8 cellular contexts compared by ENCODE assay signal in the genomic region with DNA sequence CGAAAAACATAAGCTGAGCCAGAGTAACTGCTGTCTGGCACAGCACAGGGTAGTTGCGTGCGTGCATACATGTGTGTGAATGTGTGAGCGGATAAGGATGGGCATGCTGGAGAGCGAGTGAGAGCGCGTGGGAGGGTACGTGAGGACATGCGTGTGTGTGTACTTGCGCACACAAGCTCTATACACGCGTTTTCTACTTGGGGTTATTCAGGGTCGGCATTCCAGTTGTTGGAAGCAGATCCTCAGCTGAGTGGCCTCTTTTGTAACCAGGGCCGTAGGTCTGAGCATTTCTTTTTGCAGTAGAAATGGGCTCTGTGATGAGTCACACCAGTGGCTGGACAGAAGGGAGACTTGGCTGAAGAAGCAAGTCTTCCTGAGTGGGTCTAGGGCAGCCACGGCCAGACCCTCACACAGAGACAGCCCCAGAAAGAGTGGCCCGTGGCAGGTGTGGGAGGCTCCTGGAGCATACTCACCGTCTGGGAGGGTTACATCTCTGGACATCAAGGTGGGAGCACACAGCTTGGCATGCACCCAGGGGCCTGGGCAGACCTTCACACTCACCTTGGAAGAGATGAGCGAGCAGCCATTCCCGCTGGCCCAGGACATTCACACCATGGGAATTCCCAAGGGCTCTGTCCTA.
DNase-seq lines count a peak whose midpoint lies in the region; ATAC-seq and TF ChIP-seq lines count a peak whose summit lies in the region.

No MANE protein-coding gene starts in this region.

- no peaks in the 10 kb centered on the region for H3K9me2 ChIP-seq in OCI-LY7 (ENCODE audit: insufficient read depth, low read length)

- DNase-seq in AG10803 (ENCODE audit: low read depth) = peak; percentile 99
- DNase-seq in OCI-LY7 (ENCODE audit: low spot score) = no peak
- DNase-seq in DMS53 treated with DMSO at 0.1 percent for 48 hours (lab: John Stamatoyannopoulos, UW; ENCODE audit: unreplicated experiment) = no peak
- DNase-seq in DMS114 treated with DMSO at 0.1 percent for 48 hours (lab: John Stamatoyannopoulos, UW; ENCODE audit: unreplicated experiment) = no peak
- no peak for DNase-seq in NCI-H2171 treated with DMSO at 0.1 percent for 48 hours (lab: John Stamatoyannopoulos, UW)
- no peak for DNase-seq in HAP-1 (ENCODE audit: low spot score in 2 of 2)

- in situ Hi-C loops in HAP-1 (cut with MboI; ENCODE audit: low sequenced_read_pairs) = no loop called here

- ATAC-seq in esophagus mucosa = peak; percentile 3

- POLR2A ChIA-PET in OCI-LY7 (lab: Charles Lee) = no interaction called here

- no peak overlapping the region for H3K27ac ChIP-seq in OCI-LY7 (ENCODE audit: low read depth, low read length, poor library complexity, severe bottlenecking)
- peak overlapping the region; percentile 10 for H3K27ac ChIP-seq in neutrophil

- peak overlapping the region; percentile 25 for H3K4me3 ChIP-seq in AG10803 (ENCODE audit: low read length)
- H3K4me3 ChIP-seq in OCI-LY7 (ENCODE audit: low read depth, low read length, poor library complexity, severe bottlenecking) = no peak overlapping the region
- H3K4me3 ChIP-seq in neutrophil (ENCODE audit: low read depth in 1 of 2, low read length in 1 of 2) = no peak overlapping the region
- no peak overlapping the region for H3K4me3 ChIP-seq in HAP-1

- H2AFZ ChIP-seq in OCI-LY7 (ENCODE audit: low read length) = peak overlapping the region; percentile 84

- peaks cover 23% of the 10 kb centered on the region for H3K27me3 ChIP-seq in neutrophil
- no peaks in the 10 kb centered on the region for H3K27me3 ChIP-seq in HAP-1 (ENCODE audit: low read depth)

- no peaks in the 10 kb centered on the region for H3K79me2 ChIP-seq in OCI-LY7 (ENCODE audit: insufficient read depth, low read depth, low read length)

- H3K4me1 ChIP-seq in OCI-LY7 (ENCODE audit: insufficient read depth, low read length, poor library complexity, severe bottlenecking) (peaks cover 24% of the 10 kb centered on the region), neutrophil (ENCODE audit: control insufficient read depth in 1 of 2, insufficient read depth in 1 of 2, low read depth in 1 of 2, low read length in 1 of 2) (peaks cover 10 to 15% of the 10 kb centered on the region in 2 experiments), HAP-1 (peaks cover 4% of the 10 kb centered on the region)

- H3K9me3 ChIP-seq in OCI-LY7 (ENCODE audit: low read length) = no peaks in the 10 kb centered on the region
- H3K9me3 ChIP-seq in neutrophil = no peaks in the 10 kb centered on the region
- H3K9me3 ChIP-seq in HAP-1 = no peaks in the 10 kb centered on the region

- intact Hi-C loops in OCI-LY7 (cut with micrococcal nuclease; ENCODE audit: unreplicated experiment) = loop anchor here (2.0 kb wide), 1 partner anchor 27 kb away; no protein-coding TSS in a partner anchor

- H3K4me2 ChIP-seq in OCI-LY7 (ENCODE audit: low read length) = peak overlapping the region; percentile 38

- no TSS peak for BruUV-seq in OCI-LY7 (replicated peaks; lab: Mats Ljungman, UMichigan)

- no peaks in the 10 kb centered on the region for H4K20me1 ChIP-seq in OCI-LY7 (ENCODE audit: insufficient read depth, low read length)

- H3K36me3 ChIP-seq in OCI-LY7 (ENCODE audit: insufficient read depth, low read length) (no peaks in the 10 kb centered on the region), neutrophil (no peaks in the 10 kb centered on the region), HAP-1 (replicated peaks) (no peaks in the 10 kb centered on the region)

- no peak for TF ChIP-seq CTCF in AG10803 (conservative IDR thresholded peaks at IDR 0.05; ENCODE audit: low read length)
- TF ChIP-seq CTCF in OCI-LY7 (conservative IDR thresholded peaks at IDR 0.05; ENCODE audit: low read length) = no peak
- TF ChIP-seq CTCF in neutrophil (IDR thresholded peaks at IDR 0.05) = no peak

- CTCF ChIA-PET in OCI-LY7 (lab: Charles Lee; ENCODE audit: unreplicated experiment) = interaction anchor here (0.6 kb wide), 1 partner anchor 57 kb away, joined by 3 read pairs; no protein-coding TSS in a partner anchor
